In genomic region chr2:212770240-212770639, GRCh38 we compare ENCODE assay signal across 25 cellular contexts.
"Had no signal": no experiment of that assay in that cellular context is flagged by ENCODE, and none has a peak within 500 bp of the region (broad histone marks: within the 10 kb centered on the region; RNA-seq: fewer than 3 reads in every experiment).

No MANE protein-coding gene starts in this region.

- DNase-seq: activated CD4-positive, alpha-beta T cell treated with anti-CD3 and anti-CD28 coated beads for 36 hours; activated CD4-positive, alpha-beta T cell treated with anti-CD3 and anti-CD28 coated beads, Interleukin-2, amount 50 U/mL, for 48 hours; activated CD8-positive, alpha-beta memory T cell treated with anti-CD3 and anti-CD28 coated beads, Interleukin-2, amount 50 U/mL, for 48 hours; activated naive CD4-positive, alpha-beta T cell; activated naive CD8-positive, alpha-beta T cell treated with anti-CD3 and anti-CD28 coated beads for 36 hours; activated T-cell treated with anti-CD3 and anti-CD28 coated beads, Interleukin-2, amount 50 U/mL, for 4 hours; colonic mucosa; dorsolateral prefrontal cortex; effector memory CD8-positive, alpha-beta T cell; foreskin fibroblast; immature natural killer cell; left lung; midbrain; occipital lobe; retina; sigmoid colon; stimulated activated CD4-positive, alpha-beta T cell treated with anti-CD3 and anti-CD28 coated beads, Interleukin-15, amount 100 ng/mL, for 24 hours; stomach; T-helper 9 cell had no signal

- FAIRE-seq: bronchial epithelial cell, endothelial cell of umbilical vein had no signal

- H3K4me3 ChIP-seq: colonic mucosa, dorsolateral prefrontal cortex, esophagus muscularis mucosa, left lung, sigmoid colon, smooth muscle cell, stomach, suprapubic skin, tibial nerve had no signal

- H3K4me2 ChIP-seq: smooth muscle cell had no signal

- H3K36me3 ChIP-seq: colonic mucosa, esophagus muscularis mucosa, left lung, sigmoid colon, stomach, suprapubic skin, tibial nerve had no signal

- H3K27ac ChIP-seq: colonic mucosa, dorsolateral prefrontal cortex, esophagus muscularis mucosa, left lung, sigmoid colon, stomach, suprapubic skin, tibial nerve had no signal

- H3K9me3 ChIP-seq: colonic mucosa, esophagus muscularis mucosa, left lung, sigmoid colon, stomach, suprapubic skin, tibial nerve had no signal

- H3K27me3 ChIP-seq: colonic mucosa, dorsolateral prefrontal cortex, esophagus muscularis mucosa, left lung, sigmoid colon, stomach, suprapubic skin, tibial nerve had no signal

- H3K4me1 ChIP-seq: colonic mucosa, esophagus muscularis mucosa, left lung, sigmoid colon, stomach, suprapubic skin, tibial nerve had no signal
